23 cellular contexts compared by ENCODE assay signal in the genomic region with DNA sequence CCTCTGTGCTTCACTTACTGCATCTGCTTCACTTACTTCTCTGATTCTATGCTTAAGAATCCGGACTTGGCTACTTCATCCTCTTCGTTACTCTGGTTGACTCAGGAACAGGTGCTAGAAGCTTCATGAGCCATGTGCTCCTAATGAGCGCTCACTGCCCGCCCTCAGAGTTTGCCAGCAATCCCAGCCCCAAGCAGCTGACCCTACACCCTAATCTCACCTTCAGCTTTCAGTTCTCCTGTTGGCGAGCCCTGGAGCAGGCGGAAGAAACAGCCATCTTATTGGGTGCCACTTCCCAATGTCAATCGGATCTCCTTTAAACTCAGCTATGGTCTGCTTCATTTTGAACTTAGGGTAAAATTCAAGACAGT.
"Had no signal": no experiment of that assay in that cellular context is flagged by ENCODE, and none has a peak within 500 bp of the region (broad histone marks: within the 10 kb centered on the region; RNA-seq: fewer than 3 reads in every experiment).

No MANE protein-coding gene starts in this region.

- H3K9ac ChIP-seq: neural progenitor cell had no signal

- H3K36me3 ChIP-seq: neural progenitor cell, prostate gland, suprapubic skin, tibial artery had no signal

- H3K9me3 ChIP-seq: prostate gland, suprapubic skin, tibial artery had no signal

- FAIRE-seq: keratinocyte, urothelium cell line had no signal

- H3K27me3 ChIP-seq: foreskin keratinocyte, neural progenitor cell had no signal

- H3K4me1 ChIP-seq: foreskin keratinocyte, neural progenitor cell, prostate gland, suprapubic skin, tibial artery had no signal

- H3K4me3 ChIP-seq: neural progenitor cell, prostate gland, suprapubic skin, tibial artery had no signal

- ATAC-seq: activated CD4-positive, alpha-beta T cell treated with anti-CD3 and anti-CD28 coated beads for 36 hours; activated CD8-positive, alpha-beta memory T cell treated with anti-CD3 and anti-CD28 coated beads, Interleukin-2, amount 10 ng/mL, durations not matched to agents 7 days and 5 days; activated CD8-positive, alpha-beta T cell treated with anti-CD3 and anti-CD28 coated beads, Interleukin-2, amount 10 ng/mL, durations not matched to agents 7 days and 5 days; activated naive CD8-positive, alpha-beta T cell treated with anti-CD3 and anti-CD28 coated beads, Interleukin-2, amount 50 U/mL, for 24 hours; effector memory CD8-positive, alpha-beta T cell; esophagus mucosa; foreskin keratinocyte; left cardiac atrium; left ventricle myocardium superior; naive thymus-derived CD8-positive, alpha-beta T cell had no signal

- H3K27ac ChIP-seq: foreskin keratinocyte, neural progenitor cell, prostate gland, suprapubic skin, tibial artery had no signal

- DNase-seq: activated CD4-positive, alpha-beta T cell treated with anti-CD3 and anti-CD28 coated beads for 36 hours; activated CD4-positive, CD25-positive, alpha-beta regulatory T cell; activated CD8-positive, alpha-beta memory T cell treated with anti-CD3 and anti-CD28 coated beads, Interleukin-2, amount 10 ng/mL, durations not matched to agents 7 days and 5 days; activated CD8-positive, alpha-beta T cell treated with anti-CD3 and anti-CD28 coated beads, Interleukin-2, amount 10 ng/mL, durations not matched to agents 7 days and 5 days; activated naive CD8-positive, alpha-beta T cell treated with anti-CD3 and anti-CD28 coated beads, Interleukin-2, amount 50 U/mL, for 24 hours; activated T-cell treated with anti-CD3 and anti-CD28 coated beads, Interleukin-2, amount 50 U/mL, for 48 hours; amygdala; effector memory CD8-positive, alpha-beta T cell; foreskin keratinocyte; left cardiac atrium; left ventricle myocardium superior; naive thymus-derived CD8-positive, alpha-beta T cell; retina; stimulated activated CD4-positive, alpha-beta T cell treated with anti-CD3 and anti-CD28 coated beads, Interleukin-15, amount 100 ng/mL, for 24 hours; stimulated activated CD4-positive, alpha-beta T cell treated with anti-CD3 and anti-CD28 coated beads, Interleukin-2, amount 100 ng/mL, for 24 hours; stimulated activated naive CD4-positive, alpha-beta T cell; tibial artery had no signal
